ENCODE assay signal across 8 cellular contexts in genomic region chr22:38569181-38569971, GRCh38. TPM values are rescaled to one million over a fixed set of nuclear protein-coding genes. Genes with fewer than 3 reads are reported as not detected.
DNase-seq lines count a peak whose midpoint lies in the region; ATAC-seq, FAIRE-seq and TF ChIP-seq lines count a peak whose summit lies in the region.

No MANE protein-coding gene starts in this region.

- no peak for TF ChIP-seq POLR2A in transverse colon (IDR thresholded peaks at IDR 0.05)

- no peak for TF ChIP-seq EP300 in transverse colon (IDR thresholded peaks at IDR 0.05; ENCODE audit: low read depth)

- no peaks in the 10 kb centered on the region for H3K4me1 ChIP-seq in lung (ENCODE audit: control insufficient read depth in 2 of 2, insufficient read depth in 2 of 2, low read length in 2 of 2)
- H3K4me1 ChIP-seq in transverse colon, result peaks cover 3 to 20% (median 9%) of the 10 kb centered on the region in 4 donors

- peak overlapping the region; percentile 42 for H3K4me3 ChIP-seq in bronchial epithelial cell (ENCODE audit: low read depth, low read length)
- H3K4me3 ChIP-seq in lung, result peak overlapping the region; percentile 10
- peak overlapping the region; percentile 33 to 66 (median 52) for H3K4me3 ChIP-seq in transverse colon

- H3K27ac Mint-ChIP-seq in IgD-negative memory B cell, result peak overlapping the region in 2 of 3 donors; percentile 46 to 82

- H3K27me3 ChIP-seq in bronchial epithelial cell (ENCODE audit: control insufficient read depth, insufficient read depth, low read length), result no peaks in the 10 kb centered on the region
- H3K27me3 ChIP-seq in lung (ENCODE audit: control insufficient read depth, insufficient read depth), result no peaks in the 10 kb centered on the region
- no peaks in the 10 kb centered on the region for H3K27me3 ChIP-seq in transverse colon

- 36% methylated on average over 32 of the region's 32 CpGs for WGBS in lung, 2 donors
- WGBS in transverse colon (ENCODE audit: low coverage in 1 of 2), 2 donors, result 31 to 70% methylated on average over 3 to 32 of the region's 32 CpGs

- no peak for TF ChIP-seq CTCF in GM13977 (IDR thresholded peaks at IDR 0.05; ENCODE audit: extremely low read depth, insufficient read depth, missing control alignments)
- no peak for TF ChIP-seq CTCF in bronchial epithelial cell (IDR thresholded peaks at IDR 0.05; ENCODE audit: insufficient read depth, low read length, severe bottlenecking)
- no peak for TF ChIP-seq CTCF in lung (IDR thresholded peaks at IDR 0.05; ENCODE audit: control extremely low read depth, extremely low read depth)
- no peak for TF ChIP-seq CTCF in transverse colon (IDR thresholded peaks at IDR 0.05)

- H3K4me1 Mint-ChIP-seq in IgD-negative memory B cell, result peaks cover 9 to 14% (median 9%) of the 10 kb centered on the region in 3 donors

- H3K27me3 Mint-ChIP-seq in IgD-negative memory B cell, result no peaks in the 10 kb centered on the region

- H3K9me3 Mint-ChIP-seq in IgD-negative memory B cell, result no peaks in the 10 kb centered on the region

- H3K4me3 Mint-ChIP-seq in IgD-negative memory B cell, result peak overlapping the region; percentile 83 to 96 (median 90)

- no peak for ATAC-seq in lung (ENCODE audit: insufficient read depth, low FRiP score)
- no peak for ATAC-seq in GM19397 (IDR thresholded peaks at IDR 0.05; ENCODE audit: unreplicated experiment)

- no peak overlapping the region for H3K27ac ChIP-seq in lung (ENCODE audit: low read depth in 1 of 2, low read length in 1 of 2)
- peak overlapping the region; percentile 71 to 81 (median 78) for H3K27ac ChIP-seq in transverse colon

- no peaks in the 10 kb centered on the region for H3K9me3 ChIP-seq in lung (ENCODE audit: control insufficient read depth in 2 of 2, insufficient read depth in 1 of 2, low read length in 1 of 2)
- H3K9me3 ChIP-seq in transverse colon, result no peaks in the 10 kb centered on the region

- in situ Hi-C loops in GM13977 (cut with MboI; ENCODE audit: low pct_unique_long_range_greater_than_20kb, low sequenced_read_pairs, unreplicated experiment) (no loop called here), transverse colon (cut with MboI; ENCODE audit: low pct_ligation_motif_present in 1 of 4, low pct_unique_long_range_greater_than_20kb in 1 of 4, low sequenced_read_pairs in 3 of 4) (loop anchor here in 1 of 4 donors (25.0 kb wide), 1 partner anchor 507 kb away; the partner anchor contains the start of gene PICK1)

- H3K36me3 ChIP-seq in bronchial epithelial cell (ENCODE audit: control insufficient read depth, insufficient read depth, low read length), result no peaks in the 10 kb centered on the region
- H3K36me3 ChIP-seq in lung (ENCODE audit: control insufficient read depth in 2 of 2, insufficient read depth in 2 of 2, low read length in 2 of 2), result no peaks in the 10 kb centered on the region
- no peaks in the 10 kb centered on the region for H3K36me3 ChIP-seq in transverse colon

- peak; percentile 24 for DNase-seq in GM13977 (ENCODE audit: low spot score)
- DNase-seq in bronchial epithelial cell (ENCODE audit: low read depth), result no peak
- DNase-seq in lung (ENCODE audit: low spot score), result no peak
- peak; percentile 10 for DNase-seq in transverse colon
- no peak for DNase-seq in NCI-H2081 treated with DMSO at 0.1 percent for 48 hours (lab: John Stamatoyannopoulos, UW)
- no peak for DNase-seq in SIG-M5 (lab: John Stamatoyannopoulos, UW)

- intact Hi-C loops in transverse colon (cut with DNase I; ENCODE audit: low total_unique reads), result loop anchor here (2.0 kb wide), 1 partner anchor 63 kb away; the partner anchor contains the start of gene DDX17

- H3K36me3 Mint-ChIP-seq in IgD-negative memory B cell, result peaks cover 1% of the 10 kb centered on the region

- no peak for FAIRE-seq in bronchial epithelial cell (lab: Jason Lieb, UNC)

RNA-seq across cellular contexts. Expression of gene DMC1, which starts 0.6 kb away (rescaled TPM):
- polyA plus RNA-seq in IgD-negative memory B cell (not detected), lung (1 to 10 TPM in 1 of 2 donors, under 1 TPM in 1; 0.24 to 2.5 TPM)
- total RNA-seq in bronchial epithelial cell (1.1 and 3.7 TPM in 2 replicates), lung (1 to 10 TPM; 1.1 to 2.7 TPM), transverse colon (10 to 100 TPM in 1 of 4 donors, under 1 TPM in 2, not detected in 1; 0.32 to 86.2 (median 0.68) TPM)

Comparison
In these comparisons a context has a peak if more than half of its experiments do, and no peak if none do; other contexts are left out.
1. DNase-seq: peak in GM13977 (single experiment) and transverse colon (single experiment); none in bronchial epithelial cell (single experiment), lung (single experiment), NCI-H2081 treated with DMSO at 0.1 percent for 48 hours (single experiment) and SIG-M5 (single experiment).
2. H3K27ac ChIP-seq: peak in transverse colon (4 of 4); none in lung (0 of 2).
3. Peak in every context shown above with its lines, with median percentiles within 50 percentile points of each other: H3K4me3 ChIP-seq.